Comparison of ENCODE assay signal across 16 cellular contexts in genomic region chr3:8532251-8532831, GRCh38. TPM values are rescaled to one million over a fixed set of nuclear protein-coding genes. Genes with fewer than 3 reads are reported as not detected.
DNase-seq lines count a peak whose midpoint lies in the region; ATAC-seq, FAIRE-seq and TF ChIP-seq lines count a peak whose summit lies in the region.
"Had no signal": no experiment of that assay in that cellular context is flagged by ENCODE, and none has a peak within 500 bp of the region (broad histone marks: within the 10 kb centered on the region; RNA-seq: fewer than 3 reads in every experiment).

No MANE protein-coding gene starts in this region.

- intact Hi-C loops in CD4-positive, alpha-beta memory T cell (cut with micrococcal nuclease): no loop called here

- H3K4me3 ChIP-seq in astrocyte (ENCODE audit: insufficient read depth, low read depth, low read length): no peak overlapping the region
- H3K4me3 ChIP-seq in small intestine (ENCODE audit: low read depth in 1 of 2, low read length in 2 of 2): no peak overlapping the region
- H3K4me3 ChIP-seq in CD4-positive, alpha-beta memory T cell (ENCODE audit: low read length in 2 of 2): no peak overlapping the region
- H3K4me3 ChIP-seq: dorsolateral prefrontal cortex, spleen had no signal

- TF ChIP-seq CTCF in astrocyte (IDR thresholded peaks at IDR 0.05; ENCODE audit: insufficient read depth, low read depth, low read length): no peak

- H3K27me3 Mint-ChIP-seq in astrocyte (ENCODE audit: low read depth, unreplicated experiment): no peaks in the 10 kb centered on the region
- no peaks in the 10 kb centered on the region for H3K27me3 Mint-ChIP-seq in CD4-positive, alpha-beta memory T cell

- H3K4me3 Mint-ChIP-seq in astrocyte (ENCODE audit: unreplicated experiment): peak overlapping the region; percentile 55
- no peak overlapping the region for H3K4me3 Mint-ChIP-seq in CD4-positive, alpha-beta memory T cell
- H3K4me3 Mint-ChIP-seq: activated naive CD4-positive, alpha-beta T cell treated with anti-CD3 and anti-CD28 coated beads for 36 hours; CD8-positive, alpha-beta T cell; T-helper 17 cell had no signal

- CTCF ChIA-PET in CD4-positive, alpha-beta memory T cell (lab: Charles Lee; ENCODE audit: partially characterized antibody): no interaction called here

- FAIRE-seq in astrocyte (lab: Jason Lieb, UNC): peak; percentile 65
- FAIRE-seq in small intestine (lab: Jason Lieb, UNC): no peak

- H3K9me3 Mint-ChIP-seq in astrocyte (ENCODE audit: unreplicated experiment): no peaks in the 10 kb centered on the region
- H3K9me3 Mint-ChIP-seq in CD4-positive, alpha-beta memory T cell: peaks cover 0 to 6% (median 0%) of the 10 kb centered on the region in 8 donors
- H3K9me3 Mint-ChIP-seq: activated naive CD4-positive, alpha-beta T cell treated with anti-CD3 and anti-CD28 coated beads for 36 hours; CD8-positive, alpha-beta T cell had no signal

- no peak overlapping the region for H2AFZ ChIP-seq in astrocyte (ENCODE audit: low read depth, low read length)

- peaks cover 41% of the 10 kb centered on the region for H3K36me3 Mint-ChIP-seq in astrocyte (ENCODE audit: low read depth, unreplicated experiment)
- H3K36me3 Mint-ChIP-seq in CD4-positive, alpha-beta memory T cell: no peaks in the 10 kb centered on the region
- H3K36me3 Mint-ChIP-seq: CD8-positive, alpha-beta T cell had no signal

- POLR2A ChIA-PET in CD4-positive, alpha-beta memory T cell (lab: Charles Lee; ENCODE audit: partially characterized antibody): no interaction called here

- ATAC-seq in GM19455 (IDR thresholded peaks at IDR 0.05; ENCODE audit: unreplicated experiment): no peak
- ATAC-seq: CD8-positive, alpha-beta T cell; T-helper 17 cell had no signal

- H3K79me2 ChIP-seq in astrocyte (ENCODE audit: insufficient read depth, low read length): peaks cover 3% of the 10 kb centered on the region

- H3K27me3 ChIP-seq in astrocyte (ENCODE audit: insufficient read depth, low read length) (no peaks in the 10 kb centered on the region), small intestine (ENCODE audit: control insufficient read depth in 2 of 2, insufficient read depth in 2 of 2, low read length in 2 of 2) (no peaks in the 10 kb centered on the region)
- H3K27me3 ChIP-seq in CD4-positive, alpha-beta memory T cell (ENCODE audit: insufficient read depth, low read length): no peaks in the 10 kb centered on the region
- H3K27me3 ChIP-seq: dorsolateral prefrontal cortex, spleen had no signal

- peaks cover 41% of the 10 kb centered on the region for H3K4me1 ChIP-seq in astrocyte (ENCODE audit: insufficient read depth, low read length)
- peaks cover 10 to 19% of the 10 kb centered on the region in 2 donors for H3K4me1 ChIP-seq in small intestine (ENCODE audit: control insufficient read depth in 2 of 2, insufficient read depth in 1 of 2, low read depth in 1 of 2, low read length in 1 of 2)
- H3K4me1 ChIP-seq in CD4-positive, alpha-beta memory T cell (ENCODE audit: insufficient read depth, low read length): no peaks in the 10 kb centered on the region

- H3K27ac ChIP-seq in astrocyte (ENCODE audit: low read depth, low read length): no peak overlapping the region
- peak overlapping the region in 1 of 2 donors; percentile 40 for H3K27ac ChIP-seq in small intestine (ENCODE audit: low read depth in 1 of 2, low read length in 1 of 2)
- H3K27ac ChIP-seq in CD4-positive, alpha-beta memory T cell (ENCODE audit: low read depth, low read length): no peak overlapping the region
- H3K27ac ChIP-seq: dorsolateral prefrontal cortex had no signal

- H3K27ac Mint-ChIP-seq in astrocyte (ENCODE audit: unreplicated experiment): peak overlapping the region; percentile 84
- H3K27ac Mint-ChIP-seq in CD4-positive, alpha-beta memory T cell: no peak overlapping the region
- H3K27ac Mint-ChIP-seq: activated naive CD4-positive, alpha-beta T cell treated with anti-CD3 and anti-CD28 coated beads for 36 hours; CD8-positive, alpha-beta T cell; T-helper 17 cell had no signal

- peaks cover 8% of the 10 kb centered on the region for H3K36me3 ChIP-seq in astrocyte (ENCODE audit: insufficient read depth, low read length)
- no peaks in the 10 kb centered on the region for H3K36me3 ChIP-seq in small intestine (ENCODE audit: control insufficient read depth in 2 of 2, insufficient read depth in 2 of 2, low read length in 2 of 2)
- no peaks in the 10 kb centered on the region for H3K36me3 ChIP-seq in CD4-positive, alpha-beta memory T cell (ENCODE audit: insufficient read depth, low read length)

- WGBS in small intestine, 3 donors: 24 to 41% (median 36%) methylated on average over 7 of the region's 7 CpGs

- H3K9ac ChIP-seq in astrocyte (ENCODE audit: low read length): no peak overlapping the region

- no peaks in the 10 kb centered on the region for H3K9me3 ChIP-seq in astrocyte (ENCODE audit: insufficient read depth, low read depth, low read length)
- H3K9me3 ChIP-seq in small intestine (ENCODE audit: control insufficient read depth, low read depth): no peaks in the 10 kb centered on the region
- no peaks in the 10 kb centered on the region for H3K9me3 ChIP-seq in CD4-positive, alpha-beta memory T cell (ENCODE audit: control insufficient read depth in 1 of 2, low read length in 2 of 2)

- H3K4me2 ChIP-seq in astrocyte (ENCODE audit: low read length): peak overlapping the region; percentile 31

- peaks cover 4% of the 10 kb centered on the region for H4K20me1 ChIP-seq in astrocyte (ENCODE audit: insufficient read depth, low read length)

- peaks cover 85% of the 10 kb centered on the region for H3K4me1 Mint-ChIP-seq in astrocyte (ENCODE audit: low read depth, unreplicated experiment)
- no peaks in the 10 kb centered on the region for H3K4me1 Mint-ChIP-seq in CD4-positive, alpha-beta memory T cell
- H3K4me1 Mint-ChIP-seq: T-helper 17 cell had no signal

- DNase-seq in GM04503 (ENCODE audit: low read depth) (peak; percentile 95), astrocyte (ENCODE audit: low read depth) (peak; percentile 53), kidney tubule cell (ENCODE audit: low spot score) (peak; percentile 53), small intestine (peak; percentile 8), HuH-7 (ENCODE audit: low spot score) (no peak), NCI-H82 (lab: John Stamatoyannopoulos, UW) (no peak)
- DNase-seq in CD4-positive, alpha-beta memory T cell: no peak
- DNase-seq: activated CD8-positive, alpha-beta memory T cell treated with anti-CD3 and anti-CD28 coated beads for 24 hours; activated naive CD4-positive, alpha-beta T cell treated with anti-CD3 and anti-CD28 coated beads for 36 hours; CD8-positive, alpha-beta T cell; dorsolateral prefrontal cortex; H7; KBM-7; spleen; T-helper 17 cell had no signal

RNA-seq across cellular contexts. Expression of gene LMCD1, which starts 30.7 kb away (rescaled TPM):
- 374 and 437 TPM in 2 replicates for total RNA-seq in astrocyte
- polyA plus RNA-seq in small intestine: 10 to 100 TPM in 2 of 3 donors, 1 to 10 TPM in 1; 2.5 to 29.4 (median 17.3) TPM
- 1 to 10 TPM in 1 of 2 experiments, under 1 TPM in 1; 0.53 to 1.1 TPM for total RNA-seq in CD4-positive, alpha-beta memory T cell
- polyA plus RNA-seq in CD4-positive, alpha-beta memory T cell: 1 to 10 TPM; 1.5 to 2.2 TPM

Comparison
In these comparisons a context has a peak if more than half of its experiments do, and no peak if none do; other contexts are left out.
1. DNase-seq: peak in GM04503 (single experiment), astrocyte (single experiment), kidney tubule cell (single experiment) and small intestine (single experiment); none in CD4-positive, alpha-beta memory T cell (0 of 5), HuH-7 (single experiment) and NCI-H82 (single experiment).
2. RNA of gene LMCD1, which starts 30.7 kb away (total RNA-seq): 374 to 437 TPM in astrocyte; 0.53 to 1.1 TPM in CD4-positive, alpha-beta memory T cell; every median in the first group is over 100 times any median in the second.